18 cellular contexts compared by ENCODE assay signal in the genomic region with DNA sequence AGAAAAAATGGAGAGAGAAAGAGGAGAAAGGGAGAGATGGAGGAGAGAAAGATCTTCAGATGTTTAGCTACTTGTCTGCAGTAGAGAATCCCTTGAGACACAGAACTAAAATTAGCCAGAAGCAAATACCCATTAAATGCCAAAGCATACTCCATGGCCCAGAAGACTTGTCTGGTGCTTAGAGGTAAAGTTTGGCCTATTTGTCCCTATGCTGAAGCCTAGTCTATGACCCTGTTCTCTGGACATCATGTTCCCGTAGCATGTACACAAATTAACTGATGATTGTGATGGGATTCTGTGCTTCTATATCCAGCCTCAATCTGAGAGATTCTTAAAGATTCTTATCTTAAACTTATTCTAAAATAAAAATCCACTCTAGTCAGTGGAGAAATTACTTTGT.
"Had no signal": no experiment of that assay in that cellular context is flagged by ENCODE, and none has a peak within 500 bp of the region (broad histone marks: within the 10 kb centered on the region; RNA-seq: fewer than 3 reads in every experiment).

No MANE protein-coding gene starts in this region.

- H3K4me2 ChIP-seq: smooth muscle cell had no signal

- H3K36me3 ChIP-seq: breast epithelium, pancreas, suprapubic skin, upper lobe of right lung had no signal

- ATAC-seq: activated CD4-positive, CD25-positive, alpha-beta regulatory T cell treated with anti-CD3 and anti-CD28 coated beads, Interleukin-2, amount 50 U/mL, for 24 hours; activated naive CD8-positive, alpha-beta T cell treated with anti-CD3 and anti-CD28 coated beads, Interleukin-2, amount 50 U/mL, for 24 hours; esophagus mucosa; mucosa of descending colon; naive thymus-derived CD8-positive, alpha-beta T cell; pancreas; stimulated activated naive CD8-positive, alpha-beta T cell treated with anti-CD3 and anti-CD28 coated beads, Interleukin-15, Interleukin-2, amounts not matched to agents 100 U/mL and 50 U/mL, for 24 hours; T-cell; upper lobe of right lung had no signal

- H3K4me3 ChIP-seq: breast epithelium, dorsolateral prefrontal cortex, mucosa of descending colon, pancreas, smooth muscle cell, suprapubic skin, upper lobe of right lung had no signal

- H3K4me1 ChIP-seq: breast epithelium, pancreas, suprapubic skin had no signal

- H3K27me3 ChIP-seq: breast epithelium, pancreas, suprapubic skin, upper lobe of right lung had no signal

- H3K9me3 ChIP-seq: breast epithelium, mucosa of descending colon, pancreas, suprapubic skin, upper lobe of right lung had no signal

- DNase-seq: activated naive CD4-positive, alpha-beta T cell treated with anti-CD3 and anti-CD28 coated beads for 36 hours; activated naive CD8-positive, alpha-beta T cell treated with anti-CD3 and anti-CD28 coated beads, Interleukin-2, amount 50 U/mL, for 24 hours; aorta; dorsolateral prefrontal cortex; head of caudate nucleus; mucosa of descending colon; naive thymus-derived CD8-positive, alpha-beta T cell; pancreas; retina; stimulated activated naive CD8-positive, alpha-beta T cell treated with anti-CD3 and anti-CD28 coated beads, Interleukin-15, Interleukin-2, amounts not matched to agents 100 U/mL and 50 U/mL, for 24 hours; T-cell; T-helper 9 cell; upper lobe of right lung had no signal

- H3K27ac ChIP-seq: pancreas, suprapubic skin, upper lobe of right lung had no signal
